Comparison of ENCODE assay signal across 2 cellular contexts in the genomic region with DNA sequence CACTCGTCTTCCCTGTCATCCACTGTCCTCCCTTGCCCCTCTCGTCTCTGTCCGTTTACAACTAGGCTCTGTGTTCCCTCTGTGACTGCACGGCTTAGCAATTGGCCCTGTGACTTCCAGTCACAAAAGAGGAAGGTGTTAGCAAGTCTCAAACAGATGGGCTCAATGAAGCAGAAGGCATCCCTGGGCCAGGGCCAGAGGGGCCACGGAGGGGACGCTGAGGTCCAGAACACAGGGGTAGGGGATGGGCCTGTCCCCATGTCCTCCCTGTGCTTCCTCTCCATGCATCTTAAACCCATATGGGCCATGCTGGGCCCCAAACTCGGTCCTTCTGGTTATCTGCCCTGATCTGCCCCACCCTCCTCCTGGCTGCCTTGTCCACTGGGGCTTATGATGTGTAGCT.
TF ChIP-seq lines count a peak whose summit lies in the region.

Gene CD72 (minus strand): TSS at position 89 of the 403 bp plus-strand sequence. CDS start 110 bp downstream, outside the sequence.

TF ChIP-seq in liver, 16 proteins besides CTCF, POLR2A, EP300 and RAD21:
- TF ChIP-seq REST (IDR thresholded peaks at IDR 0.05) (no peak), JUND (IDR thresholded peaks at IDR 0.05) (no peak), SP1 (IDR thresholded peaks at IDR 0.05) (no peak), MAX (IDR thresholded peaks at IDR 0.05) (no peak), TAF1 (conservative IDR thresholded peaks at IDR 0.05) (no peak), NR2F2 (IDR thresholded peaks at IDR 0.05) (no peak), EGR1 (IDR thresholded peaks at IDR 0.05; ENCODE audit: low read depth in 2 of 2) (no peak)
- TF ChIP-seq, protein P1, sequence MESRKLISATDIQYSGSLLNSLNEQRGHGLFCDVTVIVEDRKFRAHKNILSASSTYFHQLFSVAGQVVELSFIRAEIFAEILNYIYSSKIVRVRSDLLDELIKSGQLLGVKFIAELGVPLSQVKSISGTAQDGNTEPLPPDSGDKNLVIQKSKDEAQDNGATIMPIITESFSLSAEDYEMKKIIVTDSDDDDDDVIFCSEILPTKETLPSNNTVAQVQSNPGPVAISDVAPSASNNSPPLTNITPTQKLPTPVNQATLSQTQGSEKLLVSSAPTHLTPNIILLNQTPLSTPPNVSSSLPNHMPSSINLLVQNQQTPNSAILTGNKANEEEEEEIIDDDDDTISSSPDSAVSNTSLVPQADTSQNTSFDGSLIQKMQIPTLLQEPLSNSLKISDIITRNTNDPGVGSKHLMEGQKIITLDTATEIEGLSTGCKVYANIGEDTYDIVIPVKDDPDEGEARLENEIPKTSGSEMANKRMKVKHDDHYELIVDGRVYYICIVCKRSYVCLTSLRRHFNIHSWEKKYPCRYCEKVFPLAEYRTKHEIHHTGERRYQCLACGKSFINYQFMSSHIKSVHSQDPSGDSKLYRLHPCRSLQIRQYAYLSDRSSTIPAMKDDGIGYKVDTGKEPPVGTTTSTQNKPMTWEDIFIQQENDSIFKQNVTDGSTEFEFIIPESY (IDR thresholded peaks at IDR 0.05): no peak

TF ChIP-seq in HepG2, 621 proteins besides CTCF, POLR2A, EP300 and RAD21:
- TF ChIP-seq ARID5B (CRISPR knock-in tag; IDR thresholded peaks at IDR 0.05) (no peak), ZNF550 (CRISPR knock-in tag; IDR thresholded peaks at IDR 0.05; ENCODE audit: borderline replicate concordance) (no peak), ARID3A (IDR thresholded peaks at IDR 0.05; ENCODE audit: low read depth, low read length) (no peak), SRSF1 (optimal IDR thresholded peaks at IDR 0.05; ENCODE audit: low read depth, low read length) (no peak)
